In genomic region chr1:208174736-208175507, GRCh38 we compare ENCODE assay signal across 1 cellular context.
TF ChIP-seq lines count a peak whose summit lies in the region.

No MANE protein-coding gene starts in this region.

TF ChIP-seq in HepG2, 621 proteins besides CTCF, POLR2A, EP300 and RAD21 (continued from another document):
- peak; percentile 52 for TF ChIP-seq PAXIP1 (CRISPR knock-in tag; conservative IDR thresholded peaks at IDR 0.05)
- no peak for TF ChIP-seq KMT2A (CRISPR knock-in tag; IDR thresholded peaks at IDR 0.05)
- TF ChIP-seq ZNF768 (CRISPR knock-in tag; IDR thresholded peaks at IDR 0.05) = no peak
- TF ChIP-seq LCORL (IDR thresholded peaks at IDR 0.05) = no peak
- TF ChIP-seq LCORL (CRISPR knock-in tag; IDR thresholded peaks at IDR 0.05) = 0 out of 2 replicates have a peak, but pooled peaks have one; percentile 27
- no peak for TF ChIP-seq ZNF563 (CRISPR knock-in tag; IDR thresholded peaks at IDR 0.05)
- no peak for TF ChIP-seq ZNF570 (CRISPR knock-in tag; IDR thresholded peaks at IDR 0.05; ENCODE audit: borderline replicate concordance)
- TF ChIP-seq TOE1 (CRISPR knock-in tag; IDR thresholded peaks at IDR 0.05) = no peak
- no peak for TF ChIP-seq ZFP36L2 (CRISPR knock-in tag; IDR thresholded peaks at IDR 0.05)
- TF ChIP-seq KLF13 (CRISPR knock-in tag; IDR thresholded peaks at IDR 0.05) = no peak
- no peak for TF ChIP-seq ZNF7 (CRISPR knock-in tag; IDR thresholded peaks at IDR 0.05)
- peak; percentile 52; the same call in 1 of the 2 replicates for TF ChIP-seq RCOR2 (CRISPR knock-in tag; IDR thresholded peaks at IDR 0.05)
- TF ChIP-seq RXRA (CRISPR knock-in tag; IDR thresholded peaks at IDR 0.05) = no peak
- TF ChIP-seq HNRNPH1 (optimal IDR thresholded peaks at IDR 0.05; ENCODE audit: low read depth, low read length) = no peak
- no peak for TF ChIP-seq KAT8 (CRISPR knock-in tag; IDR thresholded peaks at IDR 0.05)
- no peak for TF ChIP-seq FUBP1 (CRISPR knock-in tag; IDR thresholded peaks at IDR 0.05; ENCODE audit: borderline replicate concordance)
- TF ChIP-seq ZEB1 (IDR thresholded peaks at IDR 0.05; ENCODE audit: insufficient replicate concordance, low read depth) = no peak
- no peak for TF ChIP-seq ZBTB8A (CRISPR knock-in tag; IDR thresholded peaks at IDR 0.05; ENCODE audit: borderline replicate concordance, low read depth)
- peak; percentile 92 for TF ChIP-seq ZNF263 (CRISPR knock-in tag; IDR thresholded peaks at IDR 0.05)
- no peak for TF ChIP-seq IRF1 (CRISPR knock-in tag; IDR thresholded peaks at IDR 0.05; ENCODE audit: low read depth)
- peak; percentile 63 for TF ChIP-seq SALL1 (CRISPR knock-in tag; IDR thresholded peaks at IDR 0.05)
- TF ChIP-seq CEBPG (CRISPR knock-in tag; IDR thresholded peaks at IDR 0.05) = no peak
- peak; percentile 44; the same call in 1 of the 2 replicates for TF ChIP-seq HDAC2 (CRISPR knock-in tag; IDR thresholded peaks at IDR 0.05)
- no peak for TF ChIP-seq ZNF3 (CRISPR knock-in tag; IDR thresholded peaks at IDR 0.05)
- peak; percentile 82 for TF ChIP-seq ATF3 (CRISPR knock-in tag; IDR thresholded peaks at IDR 0.05)
- TF ChIP-seq TBL1XR1 (IDR thresholded peaks at IDR 0.05; ENCODE audit: borderline replicate concordance, low read length, partially characterized antibody) = no peak
- no peak for TF ChIP-seq KLF6 (CRISPR knock-in tag; IDR thresholded peaks at IDR 0.05)
- no peak for TF ChIP-seq TCF12 (IDR thresholded peaks at IDR 0.05)
- TF ChIP-seq TCF12 (CRISPR knock-in tag; IDR thresholded peaks at IDR 0.05) = no peak
- TF ChIP-seq POLR2AphosphoS5 (IDR thresholded peaks at IDR 0.05; ENCODE audit: low read depth, low read length) = no peak
- TF ChIP-seq PAX8 (CRISPR knock-in tag; IDR thresholded peaks at IDR 0.05; ENCODE audit: borderline replicate concordance) = no peak
- TF ChIP-seq BORCS8-MEF2B (CRISPR knock-in tag; IDR thresholded peaks at IDR 0.05) = no peak
- peak; percentile 48; the same call in 1 of the 2 replicates for TF ChIP-seq GATAD2A (CRISPR knock-in tag; IDR thresholded peaks at IDR 0.05)
- TF ChIP-seq PATZ1 (CRISPR knock-in tag; IDR thresholded peaks at IDR 0.05) = peak; percentile 27; the same call in 1 of the 2 replicates
- TF ChIP-seq YEATS4 (CRISPR knock-in tag; IDR thresholded peaks at IDR 0.05; ENCODE audit: borderline replicate concordance) = no peak
- peak; percentile 39 for TF ChIP-seq SKI (IDR thresholded peaks at IDR 0.05; ENCODE audit: partially characterized antibody)
- no peak for TF ChIP-seq ZBTB20 (CRISPR knock-in tag; IDR thresholded peaks at IDR 0.05; ENCODE audit: borderline replicate concordance, low read depth)
- TF ChIP-seq PRPF4 (IDR thresholded peaks at IDR 0.05; ENCODE audit: low read depth, low read length, poor library complexity, severe bottlenecking) = no peak
- TF ChIP-seq KAT7 (CRISPR knock-in tag; IDR thresholded peaks at IDR 0.05; ENCODE audit: borderline replicate concordance) = no peak
- no peak for TF ChIP-seq MAFK (conservative IDR thresholded peaks at IDR 0.05 in 1 of 2, IDR thresholded peaks at IDR 0.05 in 1 of 2; ENCODE audit: low read length in 2 of 2)
- no peak for TF ChIP-seq ZFYVE20 (CRISPR knock-in tag; IDR thresholded peaks at IDR 0.05; ENCODE audit: borderline replicate concordance, low read depth)
- TF ChIP-seq ATF6 (CRISPR knock-in tag; conservative IDR thresholded peaks at IDR 0.05) = no peak
- no peak for TF ChIP-seq MXI1 (IDR thresholded peaks at IDR 0.05; ENCODE audit: borderline replicate concordance, low read depth, low read length)
- 0 out of 2 replicates have a peak, but pooled peaks have one; percentile 17 for TF ChIP-seq MYC (CRISPR knock-in tag; IDR thresholded peaks at IDR 0.05; ENCODE audit: borderline replicate concordance)
- TF ChIP-seq TMF1 (CRISPR knock-in tag; IDR thresholded peaks at IDR 0.05; ENCODE audit: low read depth) = no peak
- peak; percentile 43; the same call in 1 of the 2 replicates for TF ChIP-seq ZMYM3 (CRISPR knock-in tag; IDR thresholded peaks at IDR 0.05)
- no peak for TF ChIP-seq CEBPB (IDR thresholded peaks at IDR 0.05; ENCODE audit: borderline replicate concordance, low read depth, low read length)
- TF ChIP-seq ZFP91 (CRISPR knock-in tag; IDR thresholded peaks at IDR 0.05; ENCODE audit: borderline replicate concordance) = peak; percentile 13; the same call in 1 of the 2 replicates
- TF ChIP-seq ZNF569 (CRISPR knock-in tag; IDR thresholded peaks at IDR 0.05; ENCODE audit: borderline replicate concordance) = no peak
- TF ChIP-seq TAF15 (IDR thresholded peaks at IDR 0.05; ENCODE audit: low read depth, low read length, poor library complexity, severe bottlenecking) = no peak
